In the genomic region with DNA sequence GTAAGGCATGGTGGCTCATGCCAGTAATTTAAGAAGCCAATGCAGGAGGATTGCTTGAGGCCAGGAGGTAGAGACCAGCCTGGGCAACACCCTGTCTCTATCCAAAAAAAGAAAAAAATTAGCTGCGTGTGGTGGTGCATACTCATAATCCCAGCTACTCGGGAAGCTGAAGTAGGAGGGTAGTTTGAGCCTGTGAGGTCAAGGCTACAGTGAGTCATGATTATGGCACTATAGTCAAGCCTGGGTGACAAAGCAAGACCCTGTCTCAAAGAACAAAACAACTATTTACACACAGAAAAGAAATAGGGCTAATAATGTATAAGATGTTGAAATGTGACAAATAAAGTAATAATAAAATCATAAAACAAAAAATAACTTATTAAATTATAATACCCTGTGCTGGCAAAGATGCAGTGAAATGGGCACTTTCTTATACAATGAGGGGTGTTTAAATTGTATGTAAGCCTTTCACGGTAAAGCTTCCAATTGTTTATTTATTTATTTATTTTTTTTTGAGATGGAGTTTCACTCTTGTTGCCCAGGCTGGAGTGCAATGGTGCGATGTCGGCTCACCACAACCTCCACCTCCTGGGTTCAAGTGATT, we compare ENCODE assay signal across 23 cellular contexts.
A peak's percentile ranks its signal among the peaks of the same experiment; 100 is the strongest.
DNase-seq lines count a peak whose midpoint lies in the region; ATAC-seq, FAIRE-seq and TF ChIP-seq lines count a peak whose summit lies in the region.
"Had no signal": no experiment of that assay in that cellular context is flagged by ENCODE, and none has a peak within 500 bp of the region (broad histone marks: within the 10 kb centered on the region; RNA-seq: fewer than 3 reads in every experiment).

No MANE protein-coding gene starts in this region.

- FAIRE-seq in endothelial cell of umbilical vein (lab: Jason Lieb, UNC) = peak; percentile 73
- FAIRE-seq: GM18507 had no signal

- H3K18ac ChIP-seq in mesenchymal stem cell (ENCODE audit: low read depth in 1 of 2, low read length in 2 of 2) = no peak overlapping the region

- H3K27ac ChIP-seq in HCT116 (ENCODE audit: low read depth, low read length) (peak overlapping the region; percentile 61; the same call in 1 of the 2 replicates), endothelial cell of umbilical vein (ENCODE audit: insufficient read depth, low read depth, low read length) (peak overlapping the region; percentile 36), mesenchymal stem cell (ENCODE audit: low read length, poor library complexity, severe bottlenecking) (no peak overlapping the region), tibial artery (no peak overlapping the region)
- H3K27ac ChIP-seq: colonic mucosa, gastrocnemius medialis, VCaP had no signal

- H2BK12ac ChIP-seq in mesenchymal stem cell (ENCODE audit: low read length in 2 of 2) = no peak overlapping the region

- H4K8ac ChIP-seq in mesenchymal stem cell (ENCODE audit: low read length) = no peak overlapping the region

- peaks cover 13 to 35% of the 10 kb centered on the region in 2 experiments for H3K4me1 ChIP-seq in HCT116 (ENCODE audit: control insufficient read depth in 1 of 2, insufficient read depth in 2 of 2, low read length in 2 of 2)
- H3K4me1 ChIP-seq in endothelial cell of umbilical vein (ENCODE audit: control insufficient read depth, extremely low read depth, insufficient read depth, low read length) = peaks cover 13% of the 10 kb centered on the region
- peaks cover 7% of the 10 kb centered on the region for H3K4me1 ChIP-seq in mesenchymal stem cell (ENCODE audit: control insufficient read depth, insufficient read depth, low read depth, low read length)
- H3K4me1 ChIP-seq in tibial artery = no peaks in the 10 kb centered on the region
- H3K4me1 ChIP-seq: colonic mucosa, gastrocnemius medialis had no signal

- no peak overlapping the region for H3K23ac ChIP-seq in mesenchymal stem cell (ENCODE audit: low read length in 2 of 2)

- H4K91ac ChIP-seq in mesenchymal stem cell (ENCODE audit: low read length) = no peak overlapping the region

- H2BK5ac ChIP-seq in mesenchymal stem cell (ENCODE audit: low read depth, low read length, poor library complexity, severe bottlenecking) = no peak overlapping the region

- no peak overlapping the region for H2AK5ac ChIP-seq in mesenchymal stem cell (ENCODE audit: low read length, severe bottlenecking)

- H3K9ac ChIP-seq in HCT116 (ENCODE audit: low read length) (peak overlapping the region; percentile 21; the same call in 1 of the 2 replicates), endothelial cell of umbilical vein (replicated peaks; ENCODE audit: extremely low read depth, insufficient read depth, low read length) (no peak overlapping the region), mesenchymal stem cell (ENCODE audit: low read length) (peak overlapping the region; percentile 71)

- no peak overlapping the region for H2BK120ac ChIP-seq in mesenchymal stem cell (ENCODE audit: low read depth, low read length)

- BruUV-seq in HCT116 (replicated peaks; lab: Mats Ljungman, UMichigan) (no TSS peak), endothelial cell of umbilical vein (replicated peaks; lab: Mats Ljungman, UMichigan) (TSS peak; percentile 62)

- peak; percentile 87 for ATAC-seq in HCT116
- no peak for ATAC-seq in GM19035 (IDR thresholded peaks at IDR 0.05; ENCODE audit: unreplicated experiment)
- ATAC-seq: gastrocnemius medialis had no signal

- dilution Hi-C loops in endothelial cell of umbilical vein (cut with MboI; ENCODE audit: extremely low pct_ligation_motif_present, low sequenced_read_pairs) = no loop called here

- H3K4me3 ChIP-seq in HCT116 (replicated peaks in 1 of 2; ENCODE audit: low read depth in 1 of 2, low read length in 2 of 2) = peak overlapping the region in 1 of 2 experiments; percentile 33; a peak in 2 of 4 replicates
- H3K4me3 ChIP-seq in endothelial cell of umbilical vein (replicated peaks in 1 of 3; ENCODE audit: insufficient read depth in 1 of 3, low read depth in 1 of 3, low read length in 3 of 3) = no peak overlapping the region
- H3K4me3 ChIP-seq in mesenchymal stem cell (ENCODE audit: insufficient read depth in 1 of 2, low read depth in 1 of 2, low read length in 2 of 2) = no peak overlapping the region
- H3K4me3 ChIP-seq in tibial artery = no peak overlapping the region
- H3K4me3 ChIP-seq: colonic mucosa, gastrocnemius medialis had no signal

- peaks cover 6% of the 10 kb centered on the region for H3K79me1 ChIP-seq in mesenchymal stem cell (replicated peaks; ENCODE audit: low read length, poor library complexity, severe bottlenecking)

- no peaks in the 10 kb centered on the region for H4K20me1 ChIP-seq in HCT116 (ENCODE audit: insufficient read depth)
- H4K20me1 ChIP-seq in endothelial cell of umbilical vein (replicated peaks; ENCODE audit: control insufficient read depth, extremely low read depth, insufficient read depth, low read length) = no peaks in the 10 kb centered on the region

- no peaks in the 10 kb centered on the region for H3K9me1 ChIP-seq in endothelial cell of umbilical vein (replicated peaks; ENCODE audit: control insufficient read depth, extremely low read depth, insufficient read depth, low read length)

- H3K79me2 ChIP-seq in HCT116 (ENCODE audit: insufficient read depth, low read length) = no peaks in the 10 kb centered on the region
- no peaks in the 10 kb centered on the region for H3K79me2 ChIP-seq in endothelial cell of umbilical vein (ENCODE audit: control insufficient read depth, insufficient read depth, low read length)

- no peak overlapping the region for H3K4ac ChIP-seq in mesenchymal stem cell (ENCODE audit: low read depth in 1 of 2, low read length in 2 of 2)

- H2BK15ac ChIP-seq in mesenchymal stem cell (ENCODE audit: low read depth, poor library complexity, severe bottlenecking) = no peak overlapping the region

- TF ChIP-seq CTCF in HCT116 (IDR thresholded peaks at IDR 0.05 in 2 of 3, conservative IDR thresholded peaks at IDR 0.05 in 1 of 3; ENCODE audit: borderline replicate concordance in 1 of 3, insufficient read depth in 1 of 3, low read depth in 2 of 3, low read length in 2 of 3) (no peak), endothelial cell of umbilical vein (IDR thresholded peaks at IDR 0.05; ENCODE audit: extremely low read depth in 1 of 2, insufficient read depth in 1 of 2, low read depth in 1 of 2, low read length in 2 of 2) (no peak), tibial artery (IDR thresholded peaks at IDR 0.05) (no peak)

- H2AFZ ChIP-seq in HCT116 (ENCODE audit: low read depth, low read length, poor library complexity, severe bottlenecking) (no peak overlapping the region), endothelial cell of umbilical vein (ENCODE audit: low read depth, low read length) (no peak overlapping the region), mesenchymal stem cell (ENCODE audit: low read depth, low read length) (no peak overlapping the region)

- H3K36me3 ChIP-seq in HCT116 (ENCODE audit: control insufficient read depth in 1 of 2, insufficient read depth in 2 of 2, low read length in 2 of 2) = no peaks in the 10 kb centered on the region
- H3K36me3 ChIP-seq in endothelial cell of umbilical vein (ENCODE audit: control insufficient read depth in 2 of 2, extremely low read depth in 1 of 2, insufficient read depth in 2 of 2, low read length in 2 of 2) = no peaks in the 10 kb centered on the region
- peaks cover 3 to 38% of the 10 kb centered on the region in 2 experiments for H3K36me3 ChIP-seq in mesenchymal stem cell (ENCODE audit: control insufficient read depth in 1 of 2, insufficient read depth in 2 of 2, low read depth in 1 of 2, low read length in 2 of 2)
- H3K36me3 ChIP-seq in tibial artery = peaks cover 22 to 54% (median 26%) of the 10 kb centered on the region in 3 donors
- H3K36me3 ChIP-seq: colonic mucosa had no signal

- DNase-seq in HCT116 (ENCODE audit: low read depth, low spot score) (peak; percentile 79), NCI-H226 (peak; percentile 37), endothelial cell of umbilical vein (ENCODE audit: low read depth, low spot score) (peak; percentile 16), mesenchymal stem cell (peak; percentile 55), COLO829 (ENCODE audit: low spot score) (no peak), tibial artery (no peak), anterior cingulate cortex (lab: John Stamatoyannopoulos, UW) (no peak)
- DNase-seq: activated CD4-positive, alpha-beta T cell treated with anti-CD3 and anti-CD28 coated beads, Interleukin-2, amount 50 U/mL, for 1 hour; activated CD8-positive, alpha-beta memory T cell treated with anti-CD3 and anti-CD28 coated beads, Interleukin-2, amount 50 U/mL, for 48 hours; CD8-positive, alpha-beta memory T cell; colonic mucosa; DND-41; gastrocnemius medialis; kidney glomerular epithelial cell; NCI-H146; NCI-H2171 treated with DMSO at 0.1 percent for 48 hours; NCI-H69; stimulated activated CD4-positive, alpha-beta T cell treated with anti-CD3 and anti-CD28 coated beads, Interleukin-12 subunit alpha, Interleukin-12 subunit beta, amount 100 ng/mL, for 4 hours; stimulated activated CD8-positive, alpha-beta memory T cell treated with anti-CD3 and anti-CD28 coated beads, Interleukin-4, amount 100 ng/mL, for 48 hours; T-helper 2 cell had no signal

- TF ChIP-seq RAD21 in HCT116 (IDR thresholded peaks at IDR 0.05; ENCODE audit: low read depth) = peak; percentile 1; the same call in 1 of the 2 replicates

- intact Hi-C loops in HCT116 (cut with micrococcal nuclease) = no loop called here
- intact Hi-C loops in endothelial cell of umbilical vein (cut with micrococcal nuclease) = no loop called here
- intact Hi-C loops in tibial artery (cut with DNase I; ENCODE audit: low total_unique reads) = no loop called here

- H3K9me2 ChIP-seq in HCT116 (ENCODE audit: insufficient read depth) = no peaks in the 10 kb centered on the region

- no peak for TF ChIP-seq POLR2A in HCT116 (IDR thresholded peaks at IDR 0.05; ENCODE audit: borderline replicate concordance, extremely low read depth, insufficient read depth, insufficient read length)
- no peak for TF ChIP-seq POLR2A in endothelial cell of umbilical vein (IDR thresholded peaks at IDR 0.05; ENCODE audit: low read depth, low read length)

- H3K9me3 ChIP-seq in HCT116 (ENCODE audit: control insufficient read depth in 1 of 2, insufficient read depth in 1 of 2, low read depth in 1 of 2, low read length in 2 of 2) = no peaks in the 10 kb centered on the region
- H3K9me3 ChIP-seq in endothelial cell of umbilical vein (replicated peaks; ENCODE audit: control insufficient read depth, insufficient read depth, low read length) = no peaks in the 10 kb centered on the region
- H3K9me3 ChIP-seq in mesenchymal stem cell (ENCODE audit: control insufficient read depth, low read length) = no peaks in the 10 kb centered on the region
- H3K9me3 ChIP-seq in tibial artery = peaks cover 0 to 8% (median 0%) of the 10 kb centered on the region in 3 donors
- H3K9me3 ChIP-seq: colonic mucosa, gastrocnemius medialis had no signal

- CTCF ChIA-PET in HCT116 (lab: Charles Lee) (no interaction called here), endothelial cell of umbilical vein (lab: Charles Lee) (interaction anchor here (1.1 to 1.5 kb wide), 2 partner anchors 16 to 33 kb away, joined by 3 to 6 read pairs; no protein-coding TSS in a partner anchor)

- peak overlapping the region; percentile 71 for H3K4me2 ChIP-seq in HCT116 (ENCODE audit: low read length)
- no peak overlapping the region for H3K4me2 ChIP-seq in endothelial cell of umbilical vein (ENCODE audit: insufficient read depth, low read length)
- H3K4me2 ChIP-seq in mesenchymal stem cell (ENCODE audit: low read length, poor library complexity, severe bottlenecking) = no peak overlapping the region

- POLR2A ChIA-PET in HCT116 (lab: Charles Lee) (no interaction called here), endothelial cell of umbilical vein (lab: Charles Lee) (no interaction called here)

- RAD21 ChIA-PET in HCT116 (lab: Charles Lee; ENCODE audit: low non-redundant PET in 1 of 2, low total read pairs in 2 of 2, uncharacterized antibody in 2 of 2, unreplicated experiment in 2 of 2) = interaction anchor here in 1 of 2 experiments (1.6 kb wide), 1 partner anchor 350 kb away, joined by 3 read pairs; no protein-coding TSS in a partner anchor

- H3K27me3 ChIP-seq in HCT116 (ENCODE audit: insufficient read depth, low read length) = no peaks in the 10 kb centered on the region
- H3K27me3 ChIP-seq in endothelial cell of umbilical vein (ENCODE audit: control insufficient read depth in 2 of 2, insufficient read depth in 2 of 2, low read length in 2 of 2) = no peaks in the 10 kb centered on the region
- no peaks in the 10 kb centered on the region for H3K27me3 ChIP-seq in mesenchymal stem cell (ENCODE audit: control insufficient read depth in 1 of 2, insufficient read depth in 1 of 2, low read length in 2 of 2)
- H3K27me3 ChIP-seq in tibial artery = no peaks in the 10 kb centered on the region
- H3K27me3 ChIP-seq: colonic mucosa, gastrocnemius medialis had no signal

- 100% methylated on average over 1 of the region's 5 CpGs for WGBS in mesenchymal stem cell

- no peak overlapping the region for H3K14ac ChIP-seq in mesenchymal stem cell (ENCODE audit: low read length in 2 of 2)

Comparison
In these comparisons a context has a peak if more than half of its experiments do, and no peak if none do; other contexts are left out.
1. DNase-seq: peak in HCT116 (single experiment), NCI-H226 (single experiment), endothelial cell of umbilical vein (single experiment) and mesenchymal stem cell (single experiment); none in COLO829 (single experiment), tibial artery (0 of 2) and anterior cingulate cortex (0 of 58).
2. H3K27ac ChIP-seq: peak in HCT116 (single experiment) and endothelial cell of umbilical vein (single experiment); none in mesenchymal stem cell (single experiment) and tibial artery (0 of 2).